Comparison of ENCODE assay signal across 17 cellular contexts in genomic region chr14:21749306-21749868, GRCh38.
DNase-seq lines count a peak whose midpoint lies in the region; ATAC-seq lines count a peak whose summit lies in the region.
"Had no signal": no experiment of that assay in that cellular context is flagged by ENCODE, and none has a peak within 500 bp of the region (broad histone marks: within the 10 kb centered on the region; RNA-seq: fewer than 3 reads in every experiment).

No MANE protein-coding gene starts in this region.

- no peaks in the 10 kb centered on the region for H3K4me1 ChIP-seq in mesenchymal stem cell (ENCODE audit: control insufficient read depth, insufficient read depth, low read depth, low read length)
- H3K4me1 ChIP-seq: adrenal gland had no signal

- no peaks in the 10 kb centered on the region for H3K36me3 ChIP-seq in mesenchymal stem cell (ENCODE audit: control insufficient read depth in 1 of 2, insufficient read depth in 2 of 2, low read depth in 1 of 2, low read length in 2 of 2)
- H3K36me3 ChIP-seq: adrenal gland had no signal

- no peak overlapping the region for H4K8ac ChIP-seq in mesenchymal stem cell (ENCODE audit: low read length)

- no peak overlapping the region for H2BK5ac ChIP-seq in mesenchymal stem cell (ENCODE audit: low read depth, low read length, poor library complexity, severe bottlenecking)

- H3K27ac Mint-ChIP-seq in activated naive CD4-positive, alpha-beta T cell treated with anti-CD3 and anti-CD28 coated beads, Interleukin-2, amount 50 U/mL, for 72 hours = peak overlapping the region in 1 of 2 donors; percentile 6
- H3K27ac Mint-ChIP-seq in stimulated activated effector memory CD8-positive, alpha-beta T cell treated with anti-CD3 and anti-CD28 coated beads, Interleukin-12 subunit alpha, Interleukin-12 subunit beta, amount 100 ng/mL, for 72 hours = no peak overlapping the region
- H3K27ac Mint-ChIP-seq: memory B cell; natural killer cell; progenitor cell of endocrine pancreas; stimulated activated naive B cell treated with anti-CD40 and anti-IgM and Interleukin-4, amounts not matched to agents 10 μg/mL and 1 μg/mL and 100 μg/mL, for 72 hours; type B pancreatic cell had no signal

- no peak overlapping the region for H3K14ac ChIP-seq in mesenchymal stem cell (ENCODE audit: low read length in 2 of 2)

- no peak overlapping the region for H3K9ac ChIP-seq in mesenchymal stem cell (ENCODE audit: low read length)
- H3K9ac ChIP-seq: GM23248 had no signal

- WGBS in mesenchymal stem cell = 71% methylated on average over 2 of the region's 5 CpGs

- no peak overlapping the region for H2AFZ ChIP-seq in mesenchymal stem cell (ENCODE audit: low read depth, low read length)
- H2AFZ ChIP-seq: GM23248 had no signal

- H3K4me3 Mint-ChIP-seq in activated T-cell treated with anti-CD3 and anti-CD28 coated beads, Interleukin-2, amount 50 U/mL, for 4 hours = peak overlapping the region; percentile 70
- H3K4me3 Mint-ChIP-seq in stimulated activated effector memory CD8-positive, alpha-beta T cell treated with anti-CD3 and anti-CD28 coated beads, Interleukin-12 subunit alpha, Interleukin-12 subunit beta, amount 100 ng/mL, for 72 hours = peak overlapping the region; percentile 38
- H3K4me3 Mint-ChIP-seq: memory B cell; natural killer cell; stimulated activated naive B cell treated with anti-CD40 and anti-IgM and Interleukin-4, amounts not matched to agents 10 μg/mL and 1 μg/mL and 100 μg/mL, for 72 hours; type B pancreatic cell had no signal

- no peak overlapping the region for H2BK15ac ChIP-seq in mesenchymal stem cell (ENCODE audit: low read depth, poor library complexity, severe bottlenecking)

- no peak overlapping the region for H2AK5ac ChIP-seq in mesenchymal stem cell (ENCODE audit: low read length, severe bottlenecking)

- H3K4me1 Mint-ChIP-seq in activated T-cell treated with anti-CD3 and anti-CD28 coated beads, Interleukin-2, amount 50 U/mL, for 4 hours (ENCODE audit: low read depth) = peaks cover 7% of the 10 kb centered on the region
- H3K4me1 Mint-ChIP-seq in stimulated activated effector memory CD8-positive, alpha-beta T cell treated with anti-CD3 and anti-CD28 coated beads, Interleukin-12 subunit alpha, Interleukin-12 subunit beta, amount 100 ng/mL, for 72 hours = peaks cover 6% of the 10 kb centered on the region

- H3K9me3 ChIP-seq in mesenchymal stem cell (ENCODE audit: control insufficient read depth, low read length) = no peaks in the 10 kb centered on the region
- H3K9me3 ChIP-seq: adrenal gland had no signal

- no peak overlapping the region for H3K27ac ChIP-seq in mesenchymal stem cell (ENCODE audit: low read length, poor library complexity, severe bottlenecking)
- H3K27ac ChIP-seq: adrenal gland, dorsolateral prefrontal cortex, GM23248 had no signal

- no peak overlapping the region for H3K4ac ChIP-seq in mesenchymal stem cell (ENCODE audit: low read depth in 1 of 2, low read length in 2 of 2)

- no peaks in the 10 kb centered on the region for H3K36me3 Mint-ChIP-seq in activated T-cell treated with anti-CD3 and anti-CD28 coated beads, Interleukin-2, amount 50 U/mL, for 4 hours (ENCODE audit: insufficient read depth)
- no peaks in the 10 kb centered on the region for H3K36me3 Mint-ChIP-seq in activated naive CD4-positive, alpha-beta T cell treated with anti-CD3 and anti-CD28 coated beads, Interleukin-2, amount 50 U/mL, for 72 hours
- no peaks in the 10 kb centered on the region for H3K36me3 Mint-ChIP-seq in stimulated activated effector memory CD8-positive, alpha-beta T cell treated with anti-CD3 and anti-CD28 coated beads, Interleukin-12 subunit alpha, Interleukin-12 subunit beta, amount 100 ng/mL, for 72 hours
- H3K36me3 Mint-ChIP-seq: memory B cell; natural killer cell; stimulated activated naive B cell treated with anti-CD40 and anti-IgM and Interleukin-4, amounts not matched to agents 10 μg/mL and 1 μg/mL and 100 μg/mL, for 72 hours; type B pancreatic cell had no signal

- no peak overlapping the region for H3K23ac ChIP-seq in mesenchymal stem cell (ENCODE audit: low read length in 2 of 2)

- H4K91ac ChIP-seq in mesenchymal stem cell (ENCODE audit: low read length) = no peak overlapping the region

- peaks cover 5% of the 10 kb centered on the region for H3K27me3 Mint-ChIP-seq in activated T-cell treated with anti-CD3 and anti-CD28 coated beads, Interleukin-2, amount 50 U/mL, for 4 hours (ENCODE audit: low read depth)

- no peak overlapping the region for H3K4me3 ChIP-seq in Jurkat, Clone E6-1 (ENCODE audit: low read length)
- no peak overlapping the region for H3K4me3 ChIP-seq in mesenchymal stem cell (ENCODE audit: insufficient read depth in 1 of 2, low read depth in 1 of 2, low read length in 2 of 2)
- H3K4me3 ChIP-seq: adrenal gland, GM23248 had no signal

- no peak for DNase-seq in activated T-cell treated with anti-CD3 and anti-CD28 coated beads, Interleukin-2, amount 50 U/mL, for 4 hours
- no peak for DNase-seq in activated T-cell treated with anti-CD3 and anti-CD28 coated beads, Interleukin-2, amount 50 U/mL, for 1 hour
- peak; percentile 3 for DNase-seq in Jurkat, Clone E6-1 (ENCODE audit: low read depth, low spot score)
- DNase-seq in activated naive CD4-positive, alpha-beta T cell treated with anti-CD3 and anti-CD28 coated beads, Interleukin-2, amount 50 U/mL, for 72 hours (ENCODE audit: low spot score in 2 of 2) = no peak
- no peak for DNase-seq in stimulated activated effector memory CD8-positive, alpha-beta T cell treated with anti-CD3 and anti-CD28 coated beads, Interleukin-12 subunit alpha, Interleukin-12 subunit beta, amount 100 ng/mL, for 72 hours (ENCODE audit: low spot score in 2 of 2)
- DNase-seq in mesenchymal stem cell = no peak
- DNase-seq in putamen (ENCODE audit: low spot score) = no peak
- DNase-seq: natural killer cell, NCI-H1694 treated with DMSO at 0.1 percent for 48 hours had no signal

- no peaks in the 10 kb centered on the region for H3K79me1 ChIP-seq in mesenchymal stem cell (replicated peaks; ENCODE audit: low read length, poor library complexity, severe bottlenecking)

- H3K9me3 Mint-ChIP-seq in activated T-cell treated with anti-CD3 and anti-CD28 coated beads, Interleukin-2, amount 50 U/mL, for 4 hours = no peaks in the 10 kb centered on the region
- no peaks in the 10 kb centered on the region for H3K9me3 Mint-ChIP-seq in activated naive CD4-positive, alpha-beta T cell treated with anti-CD3 and anti-CD28 coated beads, Interleukin-2, amount 50 U/mL, for 72 hours
- H3K9me3 Mint-ChIP-seq in stimulated activated effector memory CD8-positive, alpha-beta T cell treated with anti-CD3 and anti-CD28 coated beads, Interleukin-12 subunit alpha, Interleukin-12 subunit beta, amount 100 ng/mL, for 72 hours = no peaks in the 10 kb centered on the region
- H3K9me3 Mint-ChIP-seq: memory B cell; natural killer cell; stimulated activated naive B cell treated with anti-CD40 and anti-IgM and Interleukin-4, amounts not matched to agents 10 μg/mL and 1 μg/mL and 100 μg/mL, for 72 hours; type B pancreatic cell had no signal

- no peak overlapping the region for H3K18ac ChIP-seq in mesenchymal stem cell (ENCODE audit: low read depth in 1 of 2, low read length in 2 of 2)

- no peak overlapping the region for H2BK120ac ChIP-seq in mesenchymal stem cell (ENCODE audit: low read depth, low read length)

- H3K27me3 ChIP-seq in mesenchymal stem cell (ENCODE audit: control insufficient read depth in 1 of 2, insufficient read depth in 1 of 2, low read length in 2 of 2) = no peaks in the 10 kb centered on the region
- H3K27me3 ChIP-seq: adrenal gland had no signal

- ATAC-seq in activated T-cell treated with anti-CD3 and anti-CD28 coated beads, Interleukin-2, amount 50 U/mL, for 4 hours = peak in 1 of 2 donors; percentile 28
- peak; percentile 20 to 44 for ATAC-seq in activated naive CD4-positive, alpha-beta T cell treated with anti-CD3 and anti-CD28 coated beads, Interleukin-2, amount 50 U/mL, for 72 hours
- no peak for ATAC-seq in stimulated activated effector memory CD8-positive, alpha-beta T cell treated with anti-CD3 and anti-CD28 coated beads, Interleukin-12 subunit alpha, Interleukin-12 subunit beta, amount 100 ng/mL, for 72 hours
- ATAC-seq in HG03460 (IDR thresholded peaks at IDR 0.05; ENCODE audit: unreplicated experiment) = no peak

- H2BK12ac ChIP-seq in mesenchymal stem cell (ENCODE audit: low read length in 2 of 2) = no peak overlapping the region

- no peak overlapping the region for H3K4me2 ChIP-seq in mesenchymal stem cell (ENCODE audit: low read length, poor library complexity, severe bottlenecking)

Comparison
In these comparisons a context has a peak if more than half of its experiments do, and no peak if none do; other contexts are left out.
1. ATAC-seq: peak in activated naive CD4-positive, alpha-beta T cell treated with anti-CD3 and anti-CD28 coated beads, Interleukin-2, amount 50 U/mL, for 72 hours (2 of 2); none in stimulated activated effector memory CD8-positive, alpha-beta T cell treated with anti-CD3 and anti-CD28 coated beads, Interleukin-12 subunit alpha, Interleukin-12 subunit beta, amount 100 ng/mL, for 72 hours (single experiment) and HG03460 (single experiment).